ENCODE assay signal across 1 cellular context in the genomic region with DNA sequence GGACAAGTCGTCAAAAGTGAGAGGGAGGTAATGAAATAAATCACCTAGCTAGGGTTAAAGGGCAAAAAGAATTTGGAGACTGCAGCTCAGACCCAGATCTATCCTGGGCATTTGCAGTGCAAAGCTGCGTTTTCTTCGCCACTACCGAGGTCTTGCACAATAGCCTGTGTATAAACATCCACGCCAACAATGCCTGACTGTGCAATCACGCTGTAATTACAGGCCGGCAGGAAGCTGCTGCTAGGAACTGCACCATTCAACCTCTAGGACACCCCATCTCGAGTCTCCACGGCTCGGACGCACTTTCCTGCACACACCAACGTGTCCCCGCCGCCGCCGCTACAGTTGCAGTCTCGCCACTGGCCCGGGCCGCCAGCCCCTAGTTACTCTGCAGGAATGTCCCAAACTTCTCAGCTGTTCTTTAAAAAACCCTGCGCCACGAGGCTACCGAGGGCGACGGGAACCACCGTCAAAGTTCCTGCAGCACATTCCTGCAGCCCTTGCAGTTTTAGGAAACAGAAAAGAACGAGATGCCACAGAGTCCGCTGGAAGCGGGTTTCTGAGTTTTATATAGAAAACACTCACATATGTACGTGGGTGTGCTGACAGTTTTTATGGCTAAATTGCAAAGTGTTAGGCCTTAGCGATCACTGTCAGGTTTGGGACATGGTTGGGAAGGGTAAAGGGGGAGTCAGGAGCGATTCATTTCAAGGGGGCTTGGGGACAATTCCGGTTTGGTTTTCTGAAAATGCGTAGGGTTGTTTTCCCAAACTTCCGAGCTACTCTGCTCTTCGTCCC.
TF ChIP-seq lines count a peak whose summit lies in the region.

No MANE protein-coding gene starts in this region.

TF ChIP-seq in HepG2, 621 proteins besides CTCF, POLR2A, EP300 and RAD21 (continued from another document and continues in another):
- 0 out of 2 replicates have a peak, but pooled peaks have one; percentile 57 for TF ChIP-seq GTF2F1 (IDR thresholded peaks at IDR 0.05; ENCODE audit: low read length)
- peak; percentile 71; the same call in 1 of the 2 replicates for TF ChIP-seq KLF12 (CRISPR knock-in tag; IDR thresholded peaks at IDR 0.05; ENCODE audit: borderline replicate concordance)
- TF ChIP-seq ZNF124 (CRISPR knock-in tag; IDR thresholded peaks at IDR 0.05): peak; percentile 53; the same call in 1 of the 2 replicates
- peak; percentile 85 for TF ChIP-seq ZNF12 (CRISPR knock-in tag; IDR thresholded peaks at IDR 0.05)
- no peak for TF ChIP-seq ZNF329 (CRISPR knock-in tag; IDR thresholded peaks at IDR 0.05; ENCODE audit: low read depth)
- TF ChIP-seq IKZF5 (CRISPR knock-in tag; IDR thresholded peaks at IDR 0.05): peak; percentile 46; the same call in 1 of the 2 replicates
- peak; percentile 66 for TF ChIP-seq RXRB (CRISPR knock-in tag; IDR thresholded peaks at IDR 0.05; ENCODE audit: borderline replicate concordance)
- TF ChIP-seq SALL2 (CRISPR knock-in tag; IDR thresholded peaks at IDR 0.05): no peak
- TF ChIP-seq YY1 (IDR thresholded peaks at IDR 0.05; ENCODE audit: insufficient read depth, insufficient replicate concordance, low read depth, low read length): peak; percentile 45
- TF ChIP-seq GATAD1 (CRISPR knock-in tag; IDR thresholded peaks at IDR 0.05): peak; percentile 77; the same call in 1 of the 2 replicates
- peak; percentile 88 for TF ChIP-seq HDAC1 (CRISPR knock-in tag; IDR thresholded peaks at IDR 0.05)
- TF ChIP-seq HOXA3 (CRISPR knock-in tag; IDR thresholded peaks at IDR 0.05): peak; percentile 93
- peak; percentile 62; the same call in 1 of the 2 replicates for TF ChIP-seq YEATS2 (CRISPR knock-in tag; IDR thresholded peaks at IDR 0.05; ENCODE audit: borderline replicate concordance)
- TF ChIP-seq ZKSCAN8 (CRISPR knock-in tag; IDR thresholded peaks at IDR 0.05; ENCODE audit: borderline replicate concordance): peak; percentile 83
- peak; percentile 27; the same call in 1 of the 2 replicates for TF ChIP-seq KDM5A (IDR thresholded peaks at IDR 0.05; ENCODE audit: borderline replicate concordance, low read length)
- TF ChIP-seq PHF20 (CRISPR knock-in tag; IDR thresholded peaks at IDR 0.05): no peak
- 0 out of 2 replicates have a peak, but pooled peaks have one; percentile 30 for TF ChIP-seq IRF9 (CRISPR knock-in tag; IDR thresholded peaks at IDR 0.05; ENCODE audit: borderline replicate concordance)
- no peak for TF ChIP-seq ZNF326 (CRISPR knock-in tag; IDR thresholded peaks at IDR 0.05; ENCODE audit: borderline replicate concordance)
- TF ChIP-seq, protein P1, sequence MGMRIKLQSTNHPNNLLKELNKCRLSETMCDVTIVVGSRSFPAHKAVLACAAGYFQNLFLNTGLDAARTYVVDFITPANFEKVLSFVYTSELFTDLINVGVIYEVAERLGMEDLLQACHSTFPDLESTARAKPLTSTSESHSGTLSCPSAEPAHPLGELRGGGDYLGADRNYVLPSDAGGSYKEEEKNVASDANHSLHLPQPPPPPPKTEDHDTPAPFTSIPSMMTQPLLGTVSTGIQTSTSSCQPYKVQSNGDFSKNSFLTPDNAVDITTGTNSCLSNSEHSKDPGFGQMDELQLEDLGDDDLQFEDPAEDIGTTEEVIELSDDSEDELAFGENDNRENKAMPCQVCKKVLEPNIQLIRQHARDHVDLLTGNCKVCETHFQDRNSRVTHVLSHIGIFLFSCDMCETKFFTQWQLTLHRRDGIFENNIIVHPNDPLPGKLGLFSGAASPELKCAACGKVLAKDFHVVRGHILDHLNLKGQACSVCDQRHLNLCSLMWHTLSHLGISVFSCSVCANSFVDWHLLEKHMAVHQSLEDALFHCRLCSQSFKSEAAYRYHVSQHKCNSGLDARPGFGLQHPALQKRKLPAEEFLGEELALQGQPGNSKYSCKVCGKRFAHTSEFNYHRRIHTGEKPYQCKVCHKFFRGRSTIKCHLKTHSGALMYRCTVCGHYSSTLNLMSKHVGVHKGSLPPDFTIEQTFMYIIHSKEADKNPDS (CRISPR knock-in tag; IDR thresholded peaks at IDR 0.05): no peak
- 0 out of 2 replicates have a peak, but pooled peaks have one; percentile 28 for TF ChIP-seq ZNF598 (CRISPR knock-in tag; IDR thresholded peaks at IDR 0.05; ENCODE audit: borderline replicate concordance)
- TF ChIP-seq ZMYM3 (CRISPR knock-in tag; IDR thresholded peaks at IDR 0.05): peak; percentile 72; the same call in 1 of the 2 replicates
- TF ChIP-seq, protein P2, sequence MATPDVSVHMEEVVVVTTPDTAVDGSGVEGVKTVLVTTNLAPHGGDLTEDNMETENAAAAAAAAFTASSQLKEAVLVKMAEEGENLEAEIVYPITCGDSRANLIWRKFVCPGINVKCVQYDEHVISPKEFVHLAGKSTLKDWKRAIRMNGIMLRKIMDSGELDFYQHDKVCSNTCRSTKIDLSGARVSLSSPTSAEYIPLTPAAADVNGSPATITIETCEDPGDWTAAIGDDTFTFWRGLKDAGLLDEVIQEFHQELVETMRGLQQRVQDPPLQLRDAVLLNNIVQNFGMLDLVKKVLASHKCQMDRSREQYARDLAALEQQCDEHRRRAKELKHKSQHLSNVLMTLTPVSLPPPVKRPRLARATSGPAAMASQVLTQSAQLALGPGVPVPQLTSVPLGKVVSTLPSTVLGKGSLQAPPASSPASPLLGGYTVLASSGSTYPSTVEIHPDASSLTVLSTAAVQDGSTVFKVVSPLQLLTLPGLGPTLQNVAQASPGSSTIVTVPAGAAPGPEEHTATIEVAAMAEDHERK (CRISPR knock-in tag; IDR thresholded peaks at IDR 0.05; ENCODE audit: low read depth): no peak
- TF ChIP-seq, protein P3, sequence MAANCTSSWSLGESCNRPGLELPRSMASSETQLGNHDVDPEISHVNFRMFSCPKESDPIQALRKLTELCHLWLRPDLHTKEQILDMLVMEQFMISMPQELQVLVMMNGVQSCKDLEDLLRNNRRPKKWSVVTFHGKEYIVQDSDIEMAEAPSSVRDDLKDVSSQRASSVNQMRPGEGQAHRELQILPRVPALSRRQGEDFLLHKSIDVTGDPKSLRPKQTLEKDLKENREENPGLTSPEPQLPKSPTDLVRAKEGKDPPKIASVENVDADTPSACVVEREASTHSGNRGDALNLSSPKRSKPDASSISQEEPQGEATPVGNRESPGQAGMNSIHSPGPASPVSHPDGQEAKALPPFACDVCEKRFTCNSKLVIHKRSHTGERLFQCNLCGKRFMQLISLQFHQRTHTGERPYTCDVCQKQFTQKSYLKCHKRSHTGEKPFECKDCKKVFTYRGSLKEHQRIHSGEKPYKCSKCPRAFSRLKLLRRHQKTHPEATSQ (CRISPR knock-in tag; IDR thresholded peaks at IDR 0.05; ENCODE audit: borderline replicate concordance): peak; percentile 52; the same call in 1 of the 2 replicates
- TF ChIP-seq PRMT3 (CRISPR knock-in tag; IDR thresholded peaks at IDR 0.05; ENCODE audit: borderline replicate concordance, low read depth): no peak
- peak; percentile 56; the same call in 1 of the 2 replicates for TF ChIP-seq ZNF350 (CRISPR knock-in tag; IDR thresholded peaks at IDR 0.05; ENCODE audit: borderline replicate concordance, low read depth)
- TF ChIP-seq SSRP1 (CRISPR knock-in tag; IDR thresholded peaks at IDR 0.05): 0 out of 2 replicates have a peak, but pooled peaks have one; percentile 53
- peak; percentile 97; the same call in 1 of the 2 replicates for TF ChIP-seq FOXK1 (CRISPR knock-in tag; IDR thresholded peaks at IDR 0.05; ENCODE audit: borderline replicate concordance, low read depth)
- peak; percentile 83 for TF ChIP-seq CBFB (CRISPR knock-in tag; IDR thresholded peaks at IDR 0.05)
- TF ChIP-seq ZNF614 (CRISPR knock-in tag; IDR thresholded peaks at IDR 0.05; ENCODE audit: borderline replicate concordance): peak; percentile 89
- TF ChIP-seq DBP (CRISPR knock-in tag; IDR thresholded peaks at IDR 0.05; ENCODE audit: not compliant biosample characterization): no peak
- TF ChIP-seq ZNF274 (CRISPR knock-in tag; IDR thresholded peaks at IDR 0.05): no peak
- no peak for TF ChIP-seq GLI4 (CRISPR knock-in tag; IDR thresholded peaks at IDR 0.05; ENCODE audit: borderline replicate concordance)
- TF ChIP-seq, protein P4, sequence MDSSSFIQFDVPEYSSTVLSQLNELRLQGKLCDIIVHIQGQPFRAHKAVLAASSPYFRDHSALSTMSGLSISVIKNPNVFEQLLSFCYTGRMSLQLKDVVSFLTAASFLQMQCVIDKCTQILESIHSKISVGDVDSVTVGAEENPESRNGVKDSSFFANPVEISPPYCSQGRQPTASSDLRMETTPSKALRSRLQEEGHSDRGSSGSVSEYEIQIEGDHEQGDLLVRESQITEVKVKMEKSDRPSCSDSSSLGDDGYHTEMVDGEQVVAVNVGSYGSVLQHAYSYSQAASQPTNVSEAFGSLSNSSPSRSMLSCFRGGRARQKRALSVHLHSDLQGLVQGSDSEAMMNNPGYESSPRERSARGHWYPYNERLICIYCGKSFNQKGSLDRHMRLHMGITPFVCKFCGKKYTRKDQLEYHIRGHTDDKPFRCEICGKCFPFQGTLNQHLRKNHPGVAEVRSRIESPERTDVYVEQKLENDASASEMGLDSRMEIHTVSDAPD (CRISPR knock-in tag; IDR thresholded peaks at IDR 0.05): peak; percentile 79; the same call in 1 of the 2 replicates
- TF ChIP-seq GABPA (IDR thresholded peaks at IDR 0.05; ENCODE audit: low read depth, low read length): no peak
- TF ChIP-seq GABPA (CRISPR knock-in tag; IDR thresholded peaks at IDR 0.05; ENCODE audit: low read depth): peak; percentile 67
- peak; percentile 37; the same call in 1 of the 2 replicates for TF ChIP-seq ZBTB21 (CRISPR knock-in tag; IDR thresholded peaks at IDR 0.05)
- no peak; the same call in 1 of the 2 replicates for TF ChIP-seq ZNF557 (CRISPR knock-in tag; IDR thresholded peaks at IDR 0.05)
- peak; percentile 79 for TF ChIP-seq UBTF (CRISPR knock-in tag; IDR thresholded peaks at IDR 0.05)
- peak; percentile 48; the same call in 1 of the 2 replicates for TF ChIP-seq TOPORS (CRISPR knock-in tag; IDR thresholded peaks at IDR 0.05)
- TF ChIP-seq ZBTB8A (CRISPR knock-in tag; IDR thresholded peaks at IDR 0.05; ENCODE audit: borderline replicate concordance, low read depth): no peak
- TF ChIP-seq E2F5 (CRISPR knock-in tag; conservative IDR thresholded peaks at IDR 0.05): peak; percentile 62; the same call in 1 of the 2 replicates
- no peak for TF ChIP-seq ZNF546 (CRISPR knock-in tag; conservative IDR thresholded peaks at IDR 0.05)
- TF ChIP-seq ZBTB43 (CRISPR knock-in tag; conservative IDR thresholded peaks at IDR 0.05): 0 out of 2 replicates have a peak, but pooled peaks have one; percentile 77
